ENCODE assay signal across 8 cellular contexts in the genomic region with DNA sequence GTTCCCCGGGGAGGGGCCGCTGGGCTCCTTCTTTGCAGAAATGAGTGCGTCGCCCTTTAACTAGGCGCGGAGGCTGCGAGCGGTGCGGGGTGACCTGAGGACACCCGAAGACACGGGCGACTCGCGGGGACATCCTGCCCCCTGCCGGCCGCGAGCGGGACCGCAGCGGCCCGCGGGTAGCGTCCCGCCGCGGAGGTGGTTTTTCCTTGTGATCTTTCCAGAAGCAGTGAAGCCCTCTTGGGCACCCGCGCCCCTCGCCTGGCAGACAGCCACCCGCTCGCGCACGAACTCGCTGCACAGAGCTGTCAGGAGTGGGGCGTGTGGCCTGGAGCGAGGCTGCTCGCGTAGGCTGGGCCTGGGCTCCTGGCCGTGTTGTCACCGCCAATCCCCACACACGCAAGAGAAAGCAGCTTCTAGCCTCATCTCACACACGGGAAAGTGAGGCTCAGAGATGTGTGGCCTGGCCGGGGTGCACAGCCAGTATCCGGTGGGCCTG.
DNase-seq lines count a peak whose midpoint lies in the region; ATAC-seq and TF ChIP-seq lines count a peak whose summit lies in the region.

No MANE protein-coding gene starts in this region.

- DNase-seq in NCI-H1436 (lab: John Stamatoyannopoulos, UW) (peak; percentile 77), NCI-H1436 treated with DMSO at 0.1 percent for 48 hours (lab: John Stamatoyannopoulos, UW) (no peak), NCI-H69 (lab: John Stamatoyannopoulos, UW) (peak; percentile 67), mesothelial cell of epicardium (ENCODE audit: low spot score in 2 of 2, unreplicated experiment in 2 of 2) (peak; percentile 67 to 85)
- peak; percentile 22 to 65 for DNase-seq in activated CD8-positive, alpha-beta memory T cell treated with anti-CD3 and anti-CD28 coated beads for 1 hour (ENCODE audit: extremely low read depth in 1 of 2, low read depth in 1 of 2)
- peak; percentile 39 to 47 (median 43) for DNase-seq in effector memory CD4-positive, alpha-beta T cell
- DNase-seq in stimulated activated CD8-positive, alpha-beta memory T cell treated with anti-CD3 and anti-CD28 coated beads, Interleukin-15, amount 100 ng/mL, for 24 hours (ENCODE audit: low read depth) = peak; percentile 65

- no peaks in the 10 kb centered on the region for H3K36me3 ChIP-seq in effector memory CD4-positive, alpha-beta T cell (ENCODE audit: control insufficient read depth, insufficient read depth, low read length)

- H3K27me3 ChIP-seq in effector memory CD4-positive, alpha-beta T cell (replicated peaks; ENCODE audit: control insufficient read depth, insufficient read depth, low read length, poor library complexity, severe bottlenecking) = no peaks in the 10 kb centered on the region

- no peaks in the 10 kb centered on the region for H3K36me3 Mint-ChIP-seq in mesothelial cell of epicardium

- H3K9me3 ChIP-seq in effector memory CD4-positive, alpha-beta T cell (ENCODE audit: control insufficient read depth, low read length) = no peaks in the 10 kb centered on the region

- TF ChIP-seq CTCF in mesothelial cell of epicardium (IDR thresholded peaks at IDR 0.05; ENCODE audit: unreplicated experiment) = peak; percentile 100

- peaks cover 1% of the 10 kb centered on the region for H3K27me3 Mint-ChIP-seq in mesothelial cell of epicardium (ENCODE audit: low read depth)

- no peaks in the 10 kb centered on the region for H3K9me3 Mint-ChIP-seq in mesothelial cell of epicardium

- ATAC-seq in HG03175 (IDR thresholded peaks at IDR 0.05; ENCODE audit: unreplicated experiment) = peak; percentile 88

- peaks cover 13% of the 10 kb centered on the region for H3K4me1 Mint-ChIP-seq in mesothelial cell of epicardium

- H3K4me1 ChIP-seq in effector memory CD4-positive, alpha-beta T cell (ENCODE audit: control insufficient read depth, insufficient read depth, low read length, poor library complexity, severe bottlenecking) = peaks cover 9% of the 10 kb centered on the region

- peak overlapping the region; percentile 7 for H3K4me3 Mint-ChIP-seq in mesothelial cell of epicardium

- H3K27ac Mint-ChIP-seq in mesothelial cell of epicardium = no peak overlapping the region

- no peak overlapping the region for H3K27ac ChIP-seq in effector memory CD4-positive, alpha-beta T cell (ENCODE audit: insufficient read depth, low read length, poor library complexity, severe bottlenecking)

- H3K4me3 ChIP-seq in effector memory CD4-positive, alpha-beta T cell (ENCODE audit: insufficient read depth, low read depth, low read length, poor library complexity, severe bottlenecking) = no peak overlapping the region
